ENCODE assay signal across 16 cellular contexts in the genomic region with DNA sequence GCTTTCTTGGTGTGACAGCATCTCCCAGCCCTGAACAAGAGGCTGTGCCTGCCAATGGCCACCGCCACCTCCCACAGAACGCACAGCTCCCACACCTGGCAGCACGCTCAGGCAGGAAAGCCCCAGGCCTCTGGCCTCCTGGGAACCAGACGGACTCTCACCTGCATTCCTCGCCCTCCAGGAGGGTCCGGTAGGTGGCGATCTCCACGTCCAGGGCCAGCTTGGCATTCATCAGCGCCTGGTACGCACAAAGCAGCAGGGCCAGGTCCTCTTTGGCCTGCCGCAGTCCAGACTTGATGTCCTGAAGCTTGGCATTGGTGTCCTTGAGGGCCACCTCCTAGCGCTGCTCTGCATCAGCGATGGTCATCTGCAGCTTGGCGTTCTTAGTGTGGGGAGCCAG. TPM values are rescaled to one million over a fixed set of nuclear protein-coding genes. Genes with fewer than 3 reads are reported as not detected.
DNase-seq lines count a peak whose midpoint lies in the region; ATAC-seq and TF ChIP-seq lines count a peak whose summit lies in the region.
"Had no signal": no experiment of that assay in that cellular context is flagged by ENCODE, and none has a peak within 500 bp of the region (broad histone marks: within the 10 kb centered on the region; RNA-seq: fewer than 3 reads in every experiment).

No MANE protein-coding gene starts in this region.

- no peak overlapping the region for H3K4me3 Mint-ChIP-seq in MCF 10A (ENCODE audit: unreplicated experiment)

- H3K36me3 ChIP-seq in breast epithelium (no peaks in the 10 kb centered on the region), OCI-LY1 (ENCODE audit: insufficient read depth, low read length) (no peaks in the 10 kb centered on the region), upper lobe of left lung (no peaks in the 10 kb centered on the region), ovary (no peaks in the 10 kb centered on the region)
- H3K36me3 ChIP-seq: heart right ventricle, pancreas had no signal

- no peaks in the 10 kb centered on the region for H3F3A ChIP-seq in OCI-LY1 (ENCODE audit: insufficient read depth, low read length)

- intact Hi-C loops in MCF 10A (cut with micrococcal nuclease) = loop anchor here (10.0 kb wide), 1 partner anchor 121 kb away; no protein-coding TSS in a partner anchor
- intact Hi-C loops in breast epithelium (cut with DNase I; ENCODE audit: low total_unique reads) = no loop called here
- intact Hi-C loops in ovary (cut with DNase I) = no loop called here

- POLR2A ChIA-PET in MCF 10A (lab: Yijun Ruan, JAX) = no interaction called here

- no peaks in the 10 kb centered on the region for H3K9me3 ChIP-seq in breast epithelium
- no peaks in the 10 kb centered on the region for H3K9me3 ChIP-seq in OCI-LY1 (ENCODE audit: low read length)
- no peaks in the 10 kb centered on the region for H3K9me3 ChIP-seq in upper lobe of left lung
- H3K9me3 ChIP-seq in ovary = no peaks in the 10 kb centered on the region
- H3K9me3 ChIP-seq: heart right ventricle, pancreas had no signal

- no peak overlapping the region for H2AFZ ChIP-seq in OCI-LY1 (ENCODE audit: low read length)

- no peaks in the 10 kb centered on the region for H4K20me1 ChIP-seq in OCI-LY1 (ENCODE audit: insufficient read depth, low read length)

- no peaks in the 10 kb centered on the region for H3K9me3 Mint-ChIP-seq in MCF 10A (ENCODE audit: unreplicated experiment)

- 67 to 89% methylated on average over 8 to 11 of the region's 14 CpGs for WGBS in upper lobe of left lung, 2 donors
- 58 to 78% (median 74%) methylated on average over 14 of the region's 14 CpGs for WGBS in ovary, 3 donors

- TF ChIP-seq CTCF in MCF 10A (IDR thresholded peaks at IDR 0.05; ENCODE audit: unreplicated experiment) = no peak
- no peak for TF ChIP-seq CTCF in breast epithelium (IDR thresholded peaks at IDR 0.05)
- peak; percentile 40; the same call in 1 of the 2 replicates for TF ChIP-seq CTCF in OCI-LY1 (IDR thresholded peaks at IDR 0.05; ENCODE audit: low read length)
- TF ChIP-seq CTCF in upper lobe of left lung (IDR thresholded peaks at IDR 0.05) = peak in 2 of 6 experiments; percentile 7 to 49
- no peak for TF ChIP-seq CTCF in ovary (IDR thresholded peaks at IDR 0.05)

- no peak overlapping the region for H3K4me3 ChIP-seq in breast epithelium
- no peak overlapping the region for H3K4me3 ChIP-seq in OCI-LY1 (ENCODE audit: low read depth, low read length, poor library complexity, severe bottlenecking)
- H3K4me3 ChIP-seq in upper lobe of left lung = no peak overlapping the region
- no peak overlapping the region for H3K4me3 ChIP-seq in ovary
- H3K4me3 ChIP-seq: heart right ventricle, pancreas had no signal

- H3K4me1 Mint-ChIP-seq in MCF 10A (ENCODE audit: insufficient read depth, unreplicated experiment) = no peaks in the 10 kb centered on the region

- TF ChIP-seq EP300 in upper lobe of left lung (IDR thresholded peaks at IDR 0.05) (no peak), ovary (IDR thresholded peaks at IDR 0.05) (no peak)

- no peaks in the 10 kb centered on the region for H3K79me2 ChIP-seq in OCI-LY1 (ENCODE audit: insufficient read depth, low read length)

- H3K27ac Mint-ChIP-seq in MCF 10A (ENCODE audit: low read depth, unreplicated experiment) = no peak overlapping the region

- ATAC-seq in upper lobe of left lung (ENCODE audit: low FRiP score in 2 of 2) (peak in 1 of 2 donors; percentile 13), HG02571 (IDR thresholded peaks at IDR 0.05; ENCODE audit: unreplicated experiment) (no peak)

- H3K4me1 ChIP-seq in breast epithelium = no peaks in the 10 kb centered on the region
- no peaks in the 10 kb centered on the region for H3K4me1 ChIP-seq in OCI-LY1 (ENCODE audit: insufficient read depth, low read length, severe bottlenecking)
- peaks cover 0 to 11% (median 5%) of the 10 kb centered on the region in 4 donors for H3K4me1 ChIP-seq in upper lobe of left lung
- H3K4me1 ChIP-seq in ovary (ENCODE audit: insufficient read depth) = no peaks in the 10 kb centered on the region
- H3K4me1 ChIP-seq: pancreas had no signal

- no peaks in the 10 kb centered on the region for H3K9me2 ChIP-seq in OCI-LY1 (ENCODE audit: low read depth, low read length)

- TF ChIP-seq POLR2A in breast epithelium (IDR thresholded peaks at IDR 0.05) (no peak), upper lobe of left lung (IDR thresholded peaks at IDR 0.05) (no peak), ovary (IDR thresholded peaks at IDR 0.05) (no peak)

- peaks cover 25% of the 10 kb centered on the region for H3K27me3 Mint-ChIP-seq in MCF 10A (ENCODE audit: insufficient read depth, unreplicated experiment)

- no peak overlapping the region for H3K9ac ChIP-seq in OCI-LY1 (ENCODE audit: low read length)

- no peaks in the 10 kb centered on the region for H3K36me3 Mint-ChIP-seq in MCF 10A (ENCODE audit: insufficient read depth, unreplicated experiment)

- H3K27ac ChIP-seq in breast epithelium = no peak overlapping the region
- no peak overlapping the region for H3K27ac ChIP-seq in OCI-LY1 (ENCODE audit: low read depth, low read length, poor library complexity, severe bottlenecking)
- H3K27ac ChIP-seq in upper lobe of left lung = no peak overlapping the region
- H3K27ac ChIP-seq in ovary = no peak overlapping the region
- H3K27ac ChIP-seq: epithelial cell of prostate, heart right ventricle, pancreas had no signal

- DNase-seq in MCF 10A (ENCODE audit: unreplicated experiment) (peak; percentile 21), breast epithelium (ENCODE audit: low spot score in 2 of 2) (no peak), iPS-NIHi7 (ENCODE audit: extremely low spot score) (peak; percentile 77), upper lobe of left lung (peak; percentile 28 to 40), amygdala (lab: John Stamatoyannopoulos, UW) (no peak), ovary (no peak)
- DNase-seq: activated CD4-positive, alpha-beta T cell treated with anti-CD3 and anti-CD28 coated beads for 4 hours; activated effector memory CD4-positive, alpha-beta T cell treated with Interleukin-2 at 50 U/mL for 16 hours; DND-41; heart right ventricle; KG1; NCI-H2107; pancreas had no signal

- BruUV-seq in MCF 10A (replicated peaks; lab: Mats Ljungman, UMichigan) = no TSS peak

- H3K4me2 ChIP-seq in OCI-LY1 (ENCODE audit: low read length) = no peak overlapping the region

- H3K27me3 ChIP-seq in breast epithelium (peaks cover 6 to 39% of the 10 kb centered on the region in 2 donors), OCI-LY1 (ENCODE audit: insufficient read depth, low read length) (no peaks in the 10 kb centered on the region), upper lobe of left lung (peaks cover 0 to 31% (median 6%) of the 10 kb centered on the region in 4 donors), ovary (no peaks in the 10 kb centered on the region)

- CTCF ChIA-PET in MCF 10A (lab: Yijun Ruan, JAX) = interaction anchor here (0.6 kb wide), 1 partner anchor 472 kb away, joined by 5 read pairs; no protein-coding TSS in a partner anchor

RNA-seq across cellular contexts. Expression of a gene that starts 12.1 kb away (rescaled TPM):
- total RNA-seq in MCF 10A (2022) (not detected in 2 replicates), breast epithelium (under 1 TPM in 1 of 3 donors, not detected in 2; 0.48 TPM), upper lobe of left lung (not detected), ovary (not detected)
- polyA plus RNA-seq in ovary = not detected
- total RNA-seq: pancreas had no signal
- polyA plus RNA-seq: heart right ventricle had no signal

RNA-seq across cellular contexts. Expression of a gene that starts 35.2 kb away (rescaled TPM):
- not detected in 2 replicates for total RNA-seq in MCF 10A (2022)
- not detected for total RNA-seq in breast epithelium
- total RNA-seq in upper lobe of left lung = 1 to 10 TPM in 1 of 6 donors, under 1 TPM in 1, not detected in 4; 0.37 to 2.4 TPM
- not detected for total RNA-seq in ovary
- polyA plus RNA-seq in ovary = not detected
- total RNA-seq: heart right ventricle had no signal
- polyA plus RNA-seq: heart right ventricle, pancreas had no signal

Comparison
In these comparisons a context has a peak if more than half of its experiments do, and no peak if none do; other contexts are left out.
1. DNase-seq: peak in MCF 10A (single experiment), iPS-NIHi7 (single experiment) and upper lobe of left lung (2 of 2); none in breast epithelium (0 of 2), amygdala (0 of 56) and ovary (0 of 5).